Comparison of ENCODE assay signal across 8 cellular contexts in the genomic region with DNA sequence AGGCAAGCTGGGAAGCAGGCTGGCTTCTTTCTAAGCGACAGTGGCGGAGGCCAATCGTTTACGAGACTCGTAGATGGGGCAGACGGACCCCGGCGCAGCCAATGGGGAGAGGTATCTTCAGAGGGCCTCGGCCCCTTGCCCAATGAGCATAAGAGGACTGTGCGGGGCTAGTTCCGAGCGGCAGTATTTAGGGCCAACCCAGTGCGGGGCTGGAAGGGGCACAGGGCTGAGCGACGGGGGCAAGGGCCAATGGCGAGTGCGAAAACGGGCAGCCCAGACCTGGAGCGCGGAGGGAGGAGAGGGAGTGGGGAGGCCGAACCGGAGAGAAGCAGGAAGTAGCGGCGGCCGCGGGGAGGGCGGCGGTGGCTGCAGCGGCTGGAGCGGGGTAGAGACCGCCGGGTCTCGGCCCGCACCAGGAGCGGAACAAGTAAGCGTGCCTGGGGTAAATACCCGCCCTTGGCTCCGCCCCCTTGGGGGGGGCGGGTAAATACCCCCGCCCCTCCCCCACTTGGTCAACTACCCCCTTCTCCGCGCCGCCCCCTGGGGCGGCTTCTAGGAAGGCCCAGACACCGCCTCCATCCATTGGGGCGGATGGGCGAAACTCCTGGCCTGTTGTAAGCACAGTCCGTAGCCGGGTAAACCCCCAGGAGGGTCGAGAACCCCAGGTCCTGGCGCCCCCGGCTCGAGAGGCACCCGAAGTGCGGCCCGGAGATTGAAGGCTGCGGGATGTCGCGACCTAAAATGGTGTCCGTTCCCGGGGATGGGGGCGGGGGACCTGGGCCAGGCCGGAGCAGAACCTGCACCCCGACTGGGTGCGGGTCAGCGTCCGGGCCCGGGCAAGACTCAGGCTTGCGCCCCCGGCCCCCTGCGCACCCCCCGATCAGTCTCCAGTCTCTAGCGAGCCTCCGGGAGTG.
DNase-seq lines count a peak whose midpoint lies in the region; ATAC-seq and TF ChIP-seq lines count a peak whose summit lies in the region.

A gene with protein sequence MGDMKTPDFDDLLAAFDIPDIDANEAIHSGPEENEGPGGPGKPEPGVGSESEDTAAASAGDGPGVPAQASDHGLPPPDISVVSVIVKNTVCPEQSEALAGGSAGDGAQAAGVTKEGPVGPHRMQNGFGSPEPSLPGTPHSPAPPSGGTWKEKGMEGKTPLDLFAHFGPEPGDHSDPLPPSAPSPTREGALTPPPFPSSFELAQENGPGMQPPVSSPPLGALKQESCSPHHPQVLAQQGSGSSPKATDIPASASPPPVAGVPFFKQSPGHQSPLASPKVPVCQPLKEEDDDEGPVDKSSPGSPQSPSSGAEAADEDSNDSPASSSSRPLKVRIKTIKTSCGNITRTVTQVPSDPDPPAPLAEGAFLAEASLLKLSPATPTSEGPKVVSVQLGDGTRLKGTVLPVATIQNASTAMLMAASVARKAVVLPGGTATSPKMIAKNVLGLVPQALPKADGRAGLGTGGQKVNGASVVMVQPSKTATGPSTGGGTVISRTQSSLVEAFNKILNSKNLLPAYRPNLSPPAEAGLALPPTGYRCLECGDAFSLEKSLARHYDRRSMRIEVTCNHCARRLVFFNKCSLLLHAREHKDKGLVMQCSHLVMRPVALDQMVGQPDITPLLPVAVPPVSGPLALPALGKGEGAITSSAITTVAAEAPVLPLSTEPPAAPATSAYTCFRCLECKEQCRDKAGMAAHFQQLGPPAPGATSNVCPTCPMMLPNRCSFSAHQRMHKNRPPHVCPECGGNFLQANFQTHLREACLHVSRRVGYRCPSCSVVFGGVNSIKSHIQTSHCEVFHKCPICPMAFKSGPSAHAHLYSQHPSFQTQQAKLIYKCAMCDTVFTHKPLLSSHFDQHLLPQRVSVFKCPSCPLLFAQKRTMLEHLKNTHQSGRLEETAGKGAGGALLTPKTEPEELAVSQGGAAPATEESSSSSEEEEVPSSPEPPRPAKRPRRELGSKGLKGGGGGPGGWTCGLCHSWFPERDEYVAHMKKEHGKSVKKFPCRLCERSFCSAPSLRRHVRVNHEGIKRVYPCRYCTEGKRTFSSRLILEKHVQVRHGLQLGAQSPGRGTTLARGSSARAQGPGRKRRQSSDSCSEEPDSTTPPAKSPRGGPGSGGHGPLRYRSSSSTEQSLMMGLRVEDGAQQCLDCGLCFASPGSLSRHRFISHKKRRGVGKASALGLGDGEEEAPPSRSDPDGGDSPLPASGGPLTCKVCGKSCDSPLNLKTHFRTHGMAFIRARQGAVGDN (plus strand): TSS at position 331 of the 914 bp plus-strand sequence. CDS start 3,993 bp downstream, outside the sequence.

- DNase-seq in NCI-H748 treated with DMSO at 0.1 percent for 48 hours (lab: John Stamatoyannopoulos, UW), result peak; percentile 99
- peak; percentile 89 to 98 for DNase-seq in activated CD4-positive, alpha-beta T cell treated with anti-CD3 and anti-CD28 coated beads, Interleukin-2, amount 50 U/mL, for 24 hours (ENCODE audit: low read depth in 1 of 2, low spot score in 1 of 2)
- peak; percentile 100 for DNase-seq in dedifferentiated amniotic fluid mesenchymal stem cell (ENCODE audit: extremely low spot score)
- peak; percentile 100 for DNase-seq in left kidney (ENCODE audit: low read depth, low spot score)
- peak; percentile 98 for DNase-seq in stimulated activated CD4-positive, alpha-beta T cell treated with anti-CD3 and anti-CD28 coated beads, Interleukin-2, amount 100 ng/mL, for 24 hours

- no peak for TF ChIP-seq CTCF in C4-2B (conservative IDR thresholded peaks at IDR 0.05)

- peak; percentile 85 for ATAC-seq in GM19372 (IDR thresholded peaks at IDR 0.05; ENCODE audit: low read depth, unreplicated experiment)
- peak; percentile 68 for ATAC-seq in HG03558 (IDR thresholded peaks at IDR 0.05; ENCODE audit: extremely low read depth, unreplicated experiment)

- peak within 1 kb of the TSS; percentile 90 for H3K27ac ChIP-seq in C4-2B

Comparison
In these comparisons a context has a peak if more than half of its experiments do, and no peak if none do; other contexts are left out.
1. Peak in every context shown above with its lines: DNase-seq, ATAC-seq and H3K27ac ChIP-seq.